In genomic region chr11:68270334-68271022, GRCh38 we compare ENCODE assay signal across 8 cellular contexts. TPM values are rescaled to one million over a fixed set of nuclear protein-coding genes. Genes with fewer than 3 reads are reported as not detected.
DNase-seq lines count a peak whose midpoint lies in the region; ATAC-seq, FAIRE-seq and TF ChIP-seq lines count a peak whose summit lies in the region.

No MANE protein-coding gene starts in this region.

- H3K27me3 Mint-ChIP-seq in activated naive CD4-positive, alpha-beta T cell treated with anti-CD3 and anti-CD28 coated beads, Interleukin-2, amount 50 U/mL, for 24 hours: no peaks in the 10 kb centered on the region
- no peaks in the 10 kb centered on the region for H3K27me3 Mint-ChIP-seq in memory B cell

- peaks cover 49% of the 10 kb centered on the region; the same call in 2 of the 3 replicates for H3K36me3 ChIP-seq in K562 (ENCODE audit: control insufficient read depth, insufficient read depth, low read length)
- peaks cover 25% of the 10 kb centered on the region for H3K36me3 ChIP-seq in upper lobe of right lung

- no peak for FAIRE-seq in K562 (lab: Jason Lieb, UNC)

- H3K4me2 ChIP-seq in K562 (ENCODE audit: insufficient read depth, low read length): peak overlapping the region; percentile 92

- intact Hi-C loops in K562 (cut with micrococcal nuclease): no loop called here
- intact Hi-C loops in upper lobe of right lung (cut with DNase I): no loop called here

- POLR2A ChIA-PET in K562 (lab: Yijun Ruan, JAX): interaction anchor here (0.6 to 4.8 kb wide), 7 partner anchors 10 to 192 kb away, joined by 3 to 25 read pairs (median 3); no protein-coding TSS in a partner anchor

- H3K9me1 ChIP-seq in K562 (ENCODE audit: control insufficient read depth, insufficient read depth, low read length): peaks cover 6% of the 10 kb centered on the region

- ATAC-seq in K562 (no peak), memory B cell (ENCODE audit: low read depth) (no peak), upper lobe of right lung (no peak), HG03520 (IDR thresholded peaks at IDR 0.05; ENCODE audit: unreplicated experiment) (no peak), GM18870 (IDR thresholded peaks at IDR 0.05; ENCODE audit: unreplicated experiment) (no peak)

- 53% methylated on average over 7 of the region's 7 CpGs for WGBS in K562 (ENCODE audit: insufficient coverage, low coverage, missing lambda C conversion rate)

- H3K4me3 Mint-ChIP-seq in activated naive CD4-positive, alpha-beta T cell treated with anti-CD3 and anti-CD28 coated beads, Interleukin-2, amount 50 U/mL, for 24 hours: peak overlapping the region; percentile 97
- H3K4me3 Mint-ChIP-seq in memory B cell: peak overlapping the region; percentile 100

- no peak for TF ChIP-seq CTCF in K562 (IDR thresholded peaks at IDR 0.05 in 2 of 3, conservative IDR thresholded peaks at IDR 0.05 in 1 of 3; ENCODE audit: insufficient read depth in 2 of 3, low read depth in 1 of 3, low read length in 3 of 3)
- no peak for TF ChIP-seq CTCF in upper lobe of right lung (IDR thresholded peaks at IDR 0.05)

- no peak overlapping the region for H3K27ac Mint-ChIP-seq in activated naive CD4-positive, alpha-beta T cell treated with anti-CD3 and anti-CD28 coated beads, Interleukin-2, amount 50 U/mL, for 24 hours
- H3K27ac Mint-ChIP-seq in memory B cell: peak overlapping the region; percentile 99

- DNase-seq in activated naive CD4-positive, alpha-beta T cell treated with anti-CD3 and anti-CD28 coated beads, Interleukin-2, amount 50 U/mL, for 16 hours: no peak
- DNase-seq in K562 (ENCODE audit: extremely low read depth in 1 of 4, low spot score in 3 of 4) (peak in 1 of 4 experiments; percentile 8), memory B cell (ENCODE audit: low spot score in 2 of 2) (no peak), upper lobe of right lung (no peak), cerebellar cortex (ENCODE audit: low spot score) (no peak)

- H3K4me1 ChIP-seq in K562 (replicated peaks in 1 of 2; ENCODE audit: control insufficient read depth in 2 of 2, insufficient read depth in 2 of 2, low read length in 2 of 2) (peaks cover 22 to 42% of the 10 kb centered on the region in 2 experiments), upper lobe of right lung (peaks cover 25% of the 10 kb centered on the region)

- peaks cover 41% of the 10 kb centered on the region for H3K4me1 Mint-ChIP-seq in activated naive CD4-positive, alpha-beta T cell treated with anti-CD3 and anti-CD28 coated beads, Interleukin-2, amount 50 U/mL, for 24 hours
- peaks cover 52% of the 10 kb centered on the region for H3K4me1 Mint-ChIP-seq in memory B cell

- in situ Hi-C loops in K562 (cut with MboI): no loop called here

- TF ChIP-seq POLR2A in K562 (conservative IDR thresholded peaks at IDR 0.05): no peak

- H3K4me3 ChIP-seq in K562: peak overlapping the region; percentile 90
- peak overlapping the region; percentile 83 for H3K4me3 ChIP-seq in upper lobe of right lung

- peaks cover 48% of the 10 kb centered on the region for H3K79me2 ChIP-seq in K562 (ENCODE audit: control insufficient read depth, insufficient read depth, low read length)

- H3K36me3 Mint-ChIP-seq in activated naive CD4-positive, alpha-beta T cell treated with anti-CD3 and anti-CD28 coated beads, Interleukin-2, amount 50 U/mL, for 24 hours: no peaks in the 10 kb centered on the region
- peaks cover 16% of the 10 kb centered on the region for H3K36me3 Mint-ChIP-seq in memory B cell

- TF ChIP-seq RAD21 in K562 (CRISPR knock-in tag; conservative IDR thresholded peaks at IDR 0.05 in 1 of 2, IDR thresholded peaks at IDR 0.05 in 1 of 2): no peak

- H3K9me3 ChIP-seq in K562 (replicated peaks; ENCODE audit: control insufficient read depth, insufficient read depth, low read depth, low read length) (no peaks in the 10 kb centered on the region), upper lobe of right lung (no peaks in the 10 kb centered on the region)

- H4K20me1 ChIP-seq in K562 (replicated peaks; ENCODE audit: control insufficient read depth, insufficient read depth, low read length): no peaks in the 10 kb centered on the region

- H3K27ac ChIP-seq in K562 (ENCODE audit: extremely low read depth, low read depth, low read length) (peak overlapping the region; percentile 97), upper lobe of right lung (peak overlapping the region; percentile 93)

- H3K9ac ChIP-seq in K562 (ENCODE audit: insufficient read depth in 1 of 2, low read depth in 2 of 2, low read length in 2 of 2): peak overlapping the region; percentile 97 to 98; a peak in 3 of 4 replicates

- H3K27me3 ChIP-seq in K562 (ENCODE audit: control insufficient read depth in 2 of 2, insufficient read depth in 2 of 2, low read length in 2 of 2) (no peaks in the 10 kb centered on the region), upper lobe of right lung (no peaks in the 10 kb centered on the region)

- H3K9me3 Mint-ChIP-seq in activated naive CD4-positive, alpha-beta T cell treated with anti-CD3 and anti-CD28 coated beads, Interleukin-2, amount 50 U/mL, for 24 hours: no peaks in the 10 kb centered on the region
- H3K9me3 Mint-ChIP-seq in memory B cell: no peaks in the 10 kb centered on the region

- TF ChIP-seq EP300 in K562 (IDR thresholded peaks at IDR 0.05; ENCODE audit: low read length): no peak

- BruUV-seq in K562 (replicated peaks; lab: Mats Ljungman, UMichigan): no TSS peak

- no peak overlapping the region for H2AFZ ChIP-seq in K562 (ENCODE audit: low read depth, low read length)

- CTCF ChIA-PET in K562 (lab: Yijun Ruan, JAX; ENCODE audit: low intra/inter-chr PET ratio): interaction anchor here (0.7 to 1.2 kb wide), 3 partner anchors 28 to 113 kb away, joined by 3 to 4 read pairs (median 3); partner anchors contain the start of gene KMT5B

TF ChIP-seq in K562, 482 proteins besides CTCF, POLR2A, EP300 and RAD21 (continues in another document):
- TF ChIP-seq POLR2H (tag; IDR thresholded peaks at IDR 0.05; ENCODE audit: low read depth) (peak; percentile 9), SRF (CRISPR knock-in tag; IDR thresholded peaks at IDR 0.05) (no peak)

RNA-seq across cellular contexts. Expression of gene C11orf24, which starts 1.3 kb away (rescaled TPM):
- 53.7 and 91.3 TPM in 2 replicates for total RNA-seq in K562 (2011; cell fraction: chromatin; rRNA removed; ENCODE audit: low replicate concordance)
- 78.4 and 79.7 TPM in 2 replicates for total RNA-seq in K562 (2011; cell fraction: nucleolus; rRNA removed)
- 73.5 and 93.0 TPM in 2 replicates for total RNA-seq in K562 (2011; cell fraction: nucleoplasm; rRNA removed)
- total RNA-seq in K562 (2014; rRNA removed) (50.5 and 57.6 TPM in 2 replicates), K562 (2014; rRNA removed; fragmentation: Illumina TruSeq; extraction: Trizol) (30.2 and 30.8 TPM in 2 replicates), K562 (2015; rRNA removed; fragmentation: Illumina TruSeq; extraction: Trizol) (31.7 and 32.5 TPM in 2 replicates), K562 (2021) (64.9 and 66.0 TPM in 2 replicates), upper lobe of right lung (26.7 TPM)
- polyA plus RNA-seq in K562 (2011; rRNA removed) (23.6 and 34.9 TPM in 2 replicates), K562 (2014; fragmentation: Illumina TruSeq; extraction: Trizol) (47.0 and 49.5 TPM in 2 replicates), K562 (2014; fragmentation: Nextera tagmentation; extraction: Ambion mirVana) (1 to 10 TPM; 2.0 to 4.4 TPM), K562 (2014; rRNA removed) (52.5 and 65.2 TPM in 2 replicates)
- 42.1 and 76.0 TPM in 2 replicates for polyA plus RNA-seq in K562 (2011; cell fraction: cytosol; rRNA removed)
- 53.0 and 81.1 TPM in 2 replicates for polyA plus RNA-seq in K562 (2011; cell fraction: nucleus; rRNA removed)
- polyA plus RNA-seq in K562 (2012): 38.0 and 127 TPM in 2 replicates
- polyA minus RNA-seq in K562 (2011; rRNA and poly(A)+ RNA removed): 22.4 and 23.0 TPM in 2 replicates
- 27.9 and 31.7 TPM in 2 replicates for polyA minus RNA-seq in K562 (2011; cell fraction: cytosol; rRNA and poly(A)+ RNA removed)
- polyA minus RNA-seq in K562 (2011; cell fraction: nucleus; rRNA and poly(A)+ RNA removed): 25.2 and 34.9 TPM in 2 replicates

RNA-seq across cellular contexts. Expression of gene LRP5, which starts 41.9 kb away (rescaled TPM):
- 28.3 and 69.8 TPM in 2 replicates for total RNA-seq in K562 (2011; cell fraction: chromatin; rRNA removed; ENCODE audit: low replicate concordance)
- total RNA-seq in K562 (2011; cell fraction: nucleolus; rRNA removed): 63.7 and 66.6 TPM in 2 replicates
- 37.9 and 42.2 TPM in 2 replicates for total RNA-seq in K562 (2011; cell fraction: nucleoplasm; rRNA removed)
- total RNA-seq in K562 (2014; rRNA removed) (14.9 and 23.8 TPM in 2 replicates), K562 (2014; rRNA removed; fragmentation: Illumina TruSeq; extraction: Trizol) (2.1 and 3.1 TPM in 2 replicates), K562 (2015; rRNA removed; fragmentation: Illumina TruSeq; extraction: Trizol) (13.6 and 15.3 TPM in 2 replicates), K562 (2021) (43.1 and 44.2 TPM in 2 replicates), upper lobe of right lung (101 TPM)
- polyA plus RNA-seq in K562 (2011; rRNA removed) (5.1 and 11.0 TPM in 2 replicates), K562 (2014; fragmentation: Illumina TruSeq; extraction: Trizol) (13.5 and 28.2 TPM in 2 replicates), K562 (2014; fragmentation: Nextera tagmentation; extraction: Ambion mirVana) (under 1 TPM; 0.48 to 0.63 TPM), K562 (2014; rRNA removed) (16.1 and 17.6 TPM in 2 replicates)
- 9.1 and 15.7 TPM in 2 replicates for polyA plus RNA-seq in K562 (2011; cell fraction: cytosol; rRNA removed)
- 16.9 and 36.4 TPM in 2 replicates for polyA plus RNA-seq in K562 (2011; cell fraction: nucleus; rRNA removed)
- 24.9 and 36.3 TPM in 2 replicates for polyA plus RNA-seq in K562 (2012)
- polyA minus RNA-seq in K562 (2011; rRNA and poly(A)+ RNA removed): 7.7 and 11.3 TPM in 2 replicates
- polyA minus RNA-seq in K562 (2011; cell fraction: cytosol; rRNA and poly(A)+ RNA removed): 21.3 and 34.5 TPM in 2 replicates
- polyA minus RNA-seq in K562 (2011; cell fraction: nucleus; rRNA and poly(A)+ RNA removed): 24.4 and 27.9 TPM in 2 replicates

RNA-seq across cellular contexts. Expression of gene KMT5B, which starts 57.4 kb away (rescaled TPM):
- total RNA-seq in K562 (2011; cell fraction: chromatin; rRNA removed; ENCODE audit: low replicate concordance): 25.4 and 66.1 TPM in 2 replicates
- 10.5 and 14.7 TPM in 2 replicates for total RNA-seq in K562 (2011; cell fraction: nucleolus; rRNA removed)
- 19.0 and 28.4 TPM in 2 replicates for total RNA-seq in K562 (2011; cell fraction: nucleoplasm; rRNA removed)
- total RNA-seq in K562 (2014; rRNA removed): 15.5 and 20.8 TPM in 2 replicates
- total RNA-seq in K562 (2014; rRNA removed; fragmentation: Illumina TruSeq; extraction: Trizol): 24.6 and 29.4 TPM in 2 replicates
- 21.3 and 22.0 TPM in 2 replicates for total RNA-seq in K562 (2015; rRNA removed; fragmentation: Illumina TruSeq; extraction: Trizol)
- total RNA-seq in K562 (2021): 22.7 and 24.7 TPM in 2 replicates
- 18.9 and 20.9 TPM in 2 replicates for polyA plus RNA-seq in K562 (2011; rRNA removed)
- polyA plus RNA-seq in K562 (2011; cell fraction: cytosol; rRNA removed): 4.5 and 9.3 TPM in 2 replicates
- polyA plus RNA-seq in K562 (2011; cell fraction: nucleus; rRNA removed): 13.0 and 16.5 TPM in 2 replicates
- polyA plus RNA-seq in K562 (2012): 18.2 and 21.9 TPM in 2 replicates
- 27.3 and 29.2 TPM in 2 replicates for polyA plus RNA-seq in K562 (2014; fragmentation: Illumina TruSeq; extraction: Trizol)
- polyA plus RNA-seq in K562 (2014; fragmentation: Nextera tagmentation; extraction: Ambion mirVana): 1 to 10 TPM; 7.3 to 7.4 TPM
- 16.3 and 20.4 TPM in 2 replicates for polyA plus RNA-seq in K562 (2014; rRNA removed)
- polyA minus RNA-seq in K562 (2011; rRNA and poly(A)+ RNA removed): 31.7 and 36.9 TPM in 2 replicates
- 9.8 and 10.7 TPM in 2 replicates for polyA minus RNA-seq in K562 (2011; cell fraction: cytosol; rRNA and poly(A)+ RNA removed)
- 10.1 and 14.9 TPM in 2 replicates for polyA minus RNA-seq in K562 (2011; cell fraction: nucleus; rRNA and poly(A)+ RNA removed)
- total RNA-seq in upper lobe of right lung: 43.9 TPM
